ENCODE assay signal across 10 cellular contexts in genomic region chr1:243505986-243506689, GRCh38.
DNase-seq lines count a peak whose midpoint lies in the region; ATAC-seq and TF ChIP-seq lines count a peak whose summit lies in the region.
"Had no signal": no experiment of that assay in that cellular context is flagged by ENCODE, and none has a peak within 500 bp of the region (broad histone marks: within the 10 kb centered on the region; RNA-seq: fewer than 3 reads in every experiment).

No MANE protein-coding gene starts in this region.

- no peaks in the 10 kb centered on the region for H3K27me3 ChIP-seq in layer of hippocampus (ENCODE audit: control insufficient read depth, insufficient read depth, low read length)
- no peaks in the 10 kb centered on the region for H3K27me3 ChIP-seq in tibial nerve

- TF ChIP-seq POLR2A in tibial nerve (IDR thresholded peaks at IDR 0.05) = no peak

- H3K4me1 ChIP-seq in tibial nerve = peaks cover 0 to 3% (median 0%) of the 10 kb centered on the region in 4 donors

- CTCF ChIA-PET in GM10248 (lab: Yijun Ruan, JAX) = interaction anchor here (1.0 to 1.5 kb wide), 4 partner anchors 11 to 28 kb away, joined by 3 read pairs; no protein-coding TSS in a partner anchor

- ATAC-seq in GM21576 (IDR thresholded peaks at IDR 0.05; ENCODE audit: unreplicated experiment) = peak; percentile 48
- ATAC-seq in HG03571 (IDR thresholded peaks at IDR 0.05; ENCODE audit: unreplicated experiment) = peak; percentile 51

- TF ChIP-seq EP300 in tibial nerve (IDR thresholded peaks at IDR 0.05) = no peak

- no peak overlapping the region for H3K4me3 ChIP-seq in tibial nerve

- POLR2A ChIA-PET in GM10248 (lab: Yijun Ruan, JAX) = no interaction called here

- H3K27ac ChIP-seq in layer of hippocampus (ENCODE audit: low read depth, low read length) = peak overlapping the region; percentile 83
- H3K27ac ChIP-seq in tibial nerve = no peak overlapping the region

- peaks cover 0 to 74% (median 0%) of the 10 kb centered on the region in 3 donors for H3K36me3 ChIP-seq in tibial nerve

- H3K9me3 ChIP-seq in tibial nerve = no peaks in the 10 kb centered on the region

- DNase-seq in GM10248 (ENCODE audit: extremely low spot score) (peak; percentile 41), putamen (ENCODE audit: low spot score) (no peak), tibial nerve (ENCODE audit: low spot score in 2 of 2) (no peak), NCI-H526 treated with DMSO at 0.1 percent for 48 hours (lab: John Stamatoyannopoulos, UW) (no peak)
- DNase-seq in stimulated activated CD4-positive, alpha-beta T cell treated with anti-CD3 and anti-CD28 coated beads, Interleukin-4, amount 100 ng/mL, for 4 hours = no peak
- DNase-seq: activated naive CD4-positive, alpha-beta T cell treated with anti-CD3 and anti-CD28 coated beads, Interleukin-2, amount 50 U/mL, for 16 hours; NCI-H1417 had no signal

- 52% methylated on average over 10 of the region's 10 CpGs for WGBS in tibial nerve, 2 donors

- TF ChIP-seq CTCF in GM10248 (IDR thresholded peaks at IDR 0.05; ENCODE audit: control extremely low read depth, extremely low read depth, low read depth, missing control alignments) (no peak), tibial nerve (IDR thresholded peaks at IDR 0.05) (no peak)
